Comparison of ENCODE assay signal across 8 cellular contexts in the genomic region with DNA sequence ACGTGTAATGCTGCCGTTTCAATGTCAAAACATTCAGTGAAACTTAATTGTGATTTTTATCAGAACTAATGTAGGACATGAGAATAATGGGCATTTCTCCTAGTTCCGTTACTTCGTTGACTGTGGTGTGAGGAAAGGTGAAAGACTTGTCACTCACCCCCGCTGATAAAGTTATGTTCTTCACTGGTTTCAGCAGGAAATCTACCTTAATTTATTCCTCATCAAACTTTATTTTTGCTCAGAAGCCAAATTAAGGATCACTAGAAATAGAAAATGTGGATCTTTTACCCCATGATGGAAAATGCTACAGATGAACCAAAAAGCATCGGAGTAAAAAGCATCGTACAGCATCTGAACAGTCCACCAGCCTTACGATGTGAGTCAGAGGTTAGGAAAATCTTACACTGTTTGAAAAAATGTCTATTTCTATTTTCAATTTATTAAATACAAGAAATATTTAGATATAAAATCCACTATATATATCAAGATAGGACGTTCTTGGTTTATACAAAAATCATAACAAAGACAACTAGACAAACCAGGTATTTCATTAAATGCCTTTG. TPM values are rescaled to one million over a fixed set of nuclear protein-coding genes. Genes with fewer than 3 reads are reported as not detected.
DNase-seq lines count a peak whose midpoint lies in the region; ATAC-seq and TF ChIP-seq lines count a peak whose summit lies in the region.

No MANE protein-coding gene starts in this region.

- peak in 1 of 2 experiments; percentile 6 for DNase-seq in SJCRH30
- peak; percentile 50 for DNase-seq in fibroblast of peridontal ligament (ENCODE audit: extremely low read depth)
- no peak for DNase-seq in sigmoid colon
- no peak for DNase-seq in stimulated activated CD4-positive, alpha-beta T cell treated with anti-CD3 and anti-CD28 coated beads, Interleukin-12 subunit alpha, Interleukin-12 subunit beta, amount 100 ng/mL, for 4 hours
- no peak for DNase-seq in substantia nigra (lab: John Stamatoyannopoulos, UW)
- DNase-seq in UCSD-AML1 (lab: John Stamatoyannopoulos, UW; ENCODE audit: unreplicated experiment), result no peak

- TF ChIP-seq EP300 in sigmoid colon (IDR thresholded peaks at IDR 0.05), result no peak

- H3K27ac ChIP-seq in SJCRH30, result no peak overlapping the region
- H3K27ac ChIP-seq in sigmoid colon, result peak overlapping the region; percentile 93 to 99 (median 96)
- H3K27ac ChIP-seq in substantia nigra (ENCODE audit: low read depth, low read length, poor library complexity, severe bottlenecking), result no peak overlapping the region

- intact Hi-C loops in sigmoid colon (cut with DNase I), result loop anchor here (2.0 to 10.0 kb wide), 3 partner anchors 110 to 628 kb away; partner anchors contain the start of genes ESCO1 and MIB1

- no peak for TF ChIP-seq POLR2A in sigmoid colon (IDR thresholded peaks at IDR 0.05)

- H3K27me3 ChIP-seq in SJCRH30, result no peaks in the 10 kb centered on the region
- H3K27me3 ChIP-seq in sigmoid colon, result no peaks in the 10 kb centered on the region

- WGBS in sigmoid colon, 2 donors, result 22 to 23% methylated on average over 9 of the region's 9 CpGs

- no peak for TF ChIP-seq CTCF in sigmoid colon (IDR thresholded peaks at IDR 0.05)

- H3K4me1 ChIP-seq in SJCRH30, result no peaks in the 10 kb centered on the region
- peaks cover 0 to 36% (median 27%) of the 10 kb centered on the region in 4 donors for H3K4me1 ChIP-seq in sigmoid colon

- H3K36me3 ChIP-seq in SJCRH30, result no peaks in the 10 kb centered on the region
- no peaks in the 10 kb centered on the region for H3K36me3 ChIP-seq in sigmoid colon

- no peak for ATAC-seq in HG02678 (IDR thresholded peaks at IDR 0.05; ENCODE audit: unreplicated experiment)

- H3K4me3 ChIP-seq in GM08714 (ENCODE audit: low read length) (peak overlapping the region; percentile 89), SJCRH30 (peak overlapping the region; percentile 84), sigmoid colon (peak overlapping the region; percentile 70 to 98 (median 86))

- H3K9me3 ChIP-seq in SJCRH30 (replicated peaks) (no peaks in the 10 kb centered on the region), sigmoid colon (no peaks in the 10 kb centered on the region)

RNA-seq across cellular contexts. Expression of gene ROCK1, which starts 1.0 kb away (rescaled TPM):
- total RNA-seq in SJCRH30 (2014; rRNA removed; shearing (Covaris generic)), result 22.3 and 24.1 TPM in 2 replicates
- total RNA-seq in sigmoid colon, result 10 to 100 TPM; 55.8 to 86.7 (median 57.7) TPM
- 10 to 100 TPM in 1 of 3 donors, 1 to 10 TPM in 2; 7.8 to 18.2 (median 8.8) TPM for polyA plus RNA-seq in sigmoid colon

Comparison
In these comparisons a context has a peak if more than half of its experiments do, and no peak if none do; other contexts are left out.
1. H3K27ac ChIP-seq: peak in sigmoid colon (4 of 4); none in SJCRH30 (single experiment) and substantia nigra (single experiment).
2. Peak in every context shown above with its lines, with median percentiles within 50 percentile points of each other: H3K4me3 ChIP-seq.